ENCODE assay signal across 16 cellular contexts in genomic region chr9:115134941-115135340, GRCh38. TPM values are rescaled to one million over a fixed set of nuclear protein-coding genes. Genes with fewer than 3 reads are reported as not detected.
A peak's percentile ranks its signal among the peaks of the same experiment; 100 is the strongest.
DNase-seq lines count a peak whose midpoint lies in the region; ATAC-seq and TF ChIP-seq lines count a peak whose summit lies in the region.
"Had no signal": no experiment of that assay in that cellular context is flagged by ENCODE, and none has a peak within 500 bp of the region (broad histone marks: within the 10 kb centered on the region; RNA-seq: fewer than 3 reads in every experiment).

No MANE protein-coding gene starts in this region.

- H3K4me1 Mint-ChIP-seq in CD4-positive, alpha-beta memory T cell = no peaks in the 10 kb centered on the region

- H3K27me3 ChIP-seq in fibroblast of lung (ENCODE audit: control insufficient read depth, insufficient read depth, low read length) (no peaks in the 10 kb centered on the region), muscle layer of duodenum (ENCODE audit: low read depth, low read length) (no peaks in the 10 kb centered on the region)
- H3K27me3 ChIP-seq in CD4-positive, alpha-beta memory T cell (ENCODE audit: insufficient read depth, low read length) = no peaks in the 10 kb centered on the region
- H3K27me3 ChIP-seq: MG63 had no signal

- H4K20me1 ChIP-seq in fibroblast of lung (ENCODE audit: control insufficient read depth, extremely low read depth, insufficient read depth, low read length) = no peaks in the 10 kb centered on the region
- H4K20me1 ChIP-seq: BLaER1 had no signal

- intact Hi-C loops in CD4-positive, alpha-beta memory T cell (cut with micrococcal nuclease) = no loop called here

- H3K4me3 ChIP-seq in HFF-Myc (replicated peaks; ENCODE audit: low read depth, low read length) (no peak overlapping the region), fibroblast of lung (replicated peaks in 1 of 4; ENCODE audit: control extremely low read depth in 1 of 4, insufficient read depth in 1 of 4, low read depth in 3 of 4, low read length in 4 of 4) (no peak overlapping the region), muscle layer of duodenum (ENCODE audit: low read depth in 1 of 2, low read length in 2 of 2) (no peak overlapping the region)
- H3K4me3 ChIP-seq in CD4-positive, alpha-beta memory T cell (ENCODE audit: low read length in 2 of 2) = no peak overlapping the region
- H3K4me3 ChIP-seq: BLaER1, MG63, PC-9 had no signal

- H3K4me1 ChIP-seq in fibroblast of lung (ENCODE audit: control insufficient read depth, extremely low read depth, insufficient read depth, low read length) (peaks cover 27% of the 10 kb centered on the region), muscle layer of duodenum (ENCODE audit: control insufficient read depth in 1 of 2, insufficient read depth in 2 of 2, low read length in 2 of 2) (peaks cover 0 to 3% of the 10 kb centered on the region in 2 donors)
- no peaks in the 10 kb centered on the region for H3K4me1 ChIP-seq in CD4-positive, alpha-beta memory T cell (ENCODE audit: insufficient read depth, low read length)

- TF ChIP-seq CTCF in HFF-Myc (IDR thresholded peaks at IDR 0.05; ENCODE audit: low read depth, low read length, missing control alignments) (no peak), fibroblast of lung (conservative IDR thresholded peaks at IDR 0.05 in 1 of 2, IDR thresholded peaks at IDR 0.05 in 1 of 2; ENCODE audit: low read depth in 1 of 2, low read length in 2 of 2) (no peak)

- peak overlapping the region; percentile 69 for H3K27ac ChIP-seq in fibroblast of lung (ENCODE audit: insufficient read depth, low read length)
- H3K27ac ChIP-seq in muscle layer of duodenum (ENCODE audit: low read length) = peak overlapping the region; percentile 65
- no peak overlapping the region for H3K27ac ChIP-seq in CD4-positive, alpha-beta memory T cell (ENCODE audit: low read depth, low read length)
- H3K27ac ChIP-seq: BLaER1, PC-9 had no signal

- POLR2A ChIA-PET in CD4-positive, alpha-beta memory T cell (lab: Charles Lee; ENCODE audit: partially characterized antibody) = no interaction called here

- no peak overlapping the region for H3K9ac ChIP-seq in fibroblast of lung (ENCODE audit: insufficient read depth, low read length)
- H3K9ac ChIP-seq: BLaER1 had no signal

- H3K4me3 Mint-ChIP-seq in CD4-positive, alpha-beta memory T cell = no peak overlapping the region

- H3K4me2 ChIP-seq in fibroblast of lung (ENCODE audit: extremely low read depth, insufficient read depth, low read length) = peak overlapping the region; percentile 18
- H3K4me2 ChIP-seq: BLaER1, PC-9 had no signal

- no peaks in the 10 kb centered on the region for H3K36me3 ChIP-seq in fibroblast of lung (ENCODE audit: control insufficient read depth, insufficient read depth, low read length)
- H3K36me3 ChIP-seq in muscle layer of duodenum (ENCODE audit: control insufficient read depth in 1 of 2, insufficient read depth in 2 of 2, low read length in 2 of 2) = no peaks in the 10 kb centered on the region
- no peaks in the 10 kb centered on the region for H3K36me3 ChIP-seq in CD4-positive, alpha-beta memory T cell (ENCODE audit: insufficient read depth, low read length)
- H3K36me3 ChIP-seq: BLaER1, MG63 had no signal

- peaks cover 0 to 3% (median 0%) of the 10 kb centered on the region in 8 donors for H3K9me3 Mint-ChIP-seq in CD4-positive, alpha-beta memory T cell

- peak; percentile 66 for DNase-seq in HFF-Myc (ENCODE audit: extremely low read depth, low read depth)
- peak; percentile 31 to 52 for DNase-seq in fibroblast of lung (ENCODE audit: low read depth in 2 of 2)
- no peak for DNase-seq in DMS 273 (lab: John Stamatoyannopoulos, UW; ENCODE audit: unreplicated experiment)
- no peak for DNase-seq in CD4-positive, alpha-beta memory T cell
- DNase-seq: Karpas-422, MG63, NCI-H1092, NCI-H146, NCI-H2081 treated with DMSO at 0.1 percent for 48 hours, NCI-H510A, NCI-H82, PC-9 had no signal

- no peaks in the 10 kb centered on the region for H3K36me3 Mint-ChIP-seq in CD4-positive, alpha-beta memory T cell

- CTCF ChIA-PET in CD4-positive, alpha-beta memory T cell (lab: Charles Lee; ENCODE audit: partially characterized antibody) = no interaction called here

- peaks cover 15% of the 10 kb centered on the region in 2 donors for H3K27me3 Mint-ChIP-seq in CD4-positive, alpha-beta memory T cell

- H3K9me3 ChIP-seq in fibroblast of lung (ENCODE audit: control insufficient read depth, insufficient read depth, low read depth, low read length) (no peaks in the 10 kb centered on the region), muscle layer of duodenum (ENCODE audit: control insufficient read depth in 1 of 2, low read length in 2 of 2) (no peaks in the 10 kb centered on the region)
- no peaks in the 10 kb centered on the region for H3K9me3 ChIP-seq in CD4-positive, alpha-beta memory T cell (ENCODE audit: control insufficient read depth in 1 of 2, low read length in 2 of 2)
- H3K9me3 ChIP-seq: BLaER1, MG63 had no signal

- no peak overlapping the region for H3K27ac Mint-ChIP-seq in CD4-positive, alpha-beta memory T cell

- no peaks in the 10 kb centered on the region for H3K79me2 ChIP-seq in fibroblast of lung (ENCODE audit: control insufficient read depth, insufficient read depth, low read length)

- ATAC-seq in GM18909 (IDR thresholded peaks at IDR 0.05; ENCODE audit: poor library complexity, unreplicated experiment) (no peak), HG02885 (IDR thresholded peaks at IDR 0.05; ENCODE audit: poor library complexity, unreplicated experiment) (no peak)

- no peak overlapping the region for H2AFZ ChIP-seq in fibroblast of lung (ENCODE audit: low read length)
- H2AFZ ChIP-seq: PC-9 had no signal

RNA-seq across cellular contexts. Expression of gene TNC, which starts 17.0 kb away (rescaled TPM):
- total RNA-seq in fibroblast of lung = 457 and 560 TPM in 2 replicates
- 227 and 340 TPM in 2 replicates for polyA plus RNA-seq in fibroblast of lung
- polyA plus RNA-seq in fibroblast of lung (2012) = 211 and 288 TPM in 2 replicates
- 619 and 991 TPM in 2 replicates for polyA minus RNA-seq in fibroblast of lung (ENCODE audit: low replicate concordance)
- not detected for total RNA-seq in CD4-positive, alpha-beta memory T cell
- not detected for polyA plus RNA-seq in CD4-positive, alpha-beta memory T cell

Comparison
In these comparisons a context has a peak if more than half of its experiments do, and no peak if none do; other contexts are left out.
1. DNase-seq: peak in HFF-Myc (single experiment) and fibroblast of lung (2 of 2); none in DMS 273 (single experiment) and CD4-positive, alpha-beta memory T cell (0 of 5).
2. RNA of gene TNC, which starts 17.0 kb away (total RNA-seq): 457 to 560 TPM in fibroblast of lung; not detected in CD4-positive, alpha-beta memory T cell; every median in the first group is over 100 times any median in the second.